8 cellular contexts compared by ENCODE assay signal in the genomic region with DNA sequence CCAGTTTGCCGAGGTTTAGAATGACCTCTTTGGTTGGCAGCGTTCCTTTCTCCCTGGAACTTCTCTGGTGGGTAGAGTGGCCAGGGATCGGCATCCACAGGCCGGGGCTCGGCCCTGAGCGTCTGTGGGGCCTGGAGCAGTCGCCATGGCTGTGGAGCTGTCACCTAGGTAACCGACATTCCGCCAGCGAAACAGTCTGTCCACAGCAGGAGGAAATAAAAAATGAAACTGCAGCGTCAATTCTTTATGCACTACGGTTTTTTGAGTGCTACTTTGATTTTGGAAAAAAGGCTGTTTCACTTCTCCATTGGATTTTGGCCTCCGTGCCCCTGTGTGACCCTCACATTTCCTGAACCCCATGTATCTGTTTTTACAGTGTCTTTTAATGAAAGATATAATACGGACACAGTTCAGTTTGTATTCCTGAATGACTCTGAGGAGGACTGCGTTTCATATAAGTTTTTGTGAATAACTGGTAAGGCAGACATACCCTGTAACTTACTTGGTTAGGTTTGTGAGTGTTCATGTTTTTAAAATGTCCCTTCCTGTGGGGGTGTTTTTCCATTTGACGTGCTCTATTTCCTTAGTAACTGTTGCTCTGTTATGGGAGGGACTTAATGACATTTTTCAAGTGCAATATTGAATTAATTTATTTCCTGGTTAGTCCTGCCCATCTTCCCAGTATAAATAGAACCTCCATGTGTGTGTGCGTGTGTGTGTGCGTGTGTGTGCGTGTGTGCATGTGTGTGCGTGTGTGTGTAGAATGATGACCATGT.
A peak's percentile ranks its signal among the peaks of the same experiment; 100 is the strongest.
DNase-seq lines count a peak whose midpoint lies in the region; ATAC-seq, FAIRE-seq and TF ChIP-seq lines count a peak whose summit lies in the region.

No MANE protein-coding gene starts in this region.

- no peak for TF ChIP-seq CTCF in CD8-positive, alpha-beta T cell (IDR thresholded peaks at IDR 0.05)
- TF ChIP-seq CTCF in GM20000 (IDR thresholded peaks at IDR 0.05; ENCODE audit: extremely low read depth, missing control alignments) (no peak), lung (IDR thresholded peaks at IDR 0.05; ENCODE audit: control extremely low read depth, extremely low read depth) (no peak)

- DNase-seq in CD8-positive, alpha-beta T cell, result peak in 5 of 7 experiments; percentile 20 to 53 (median 46)
- DNase-seq in GM20000 (ENCODE audit: low spot score) (peak; percentile 77), T-helper 17 cell (peak in 2 of 3 donors; percentile 44 to 51), lung (ENCODE audit: low spot score) (peak; percentile 58), substantia nigra (lab: John Stamatoyannopoulos, UW) (peak in 29 of 49 donors; percentile 16 to 70 (median 40)), H54 (ENCODE audit: insufficient read length, low spot score) (no peak)

- H3K36me3 ChIP-seq in CD8-positive, alpha-beta T cell (ENCODE audit: insufficient read depth, low read length), result no peaks in the 10 kb centered on the region
- H3K36me3 ChIP-seq in duodenal mucosa (ENCODE audit: control insufficient read depth in 1 of 2, insufficient read depth in 2 of 2, low read length in 2 of 2) (no peaks in the 10 kb centered on the region), lung (ENCODE audit: control insufficient read depth in 2 of 2, insufficient read depth in 2 of 2, low read length in 2 of 2) (no peaks in the 10 kb centered on the region)

- H3K27ac ChIP-seq in CD8-positive, alpha-beta T cell (ENCODE audit: low read depth, low read length), result peak overlapping the region; percentile 94
- H3K27ac ChIP-seq in duodenal mucosa (ENCODE audit: low read depth, low read length) (peak overlapping the region; percentile 82), lung (ENCODE audit: low read depth in 1 of 2, low read length in 1 of 2) (peak overlapping the region; percentile 83 to 89), substantia nigra (ENCODE audit: low read depth, low read length, poor library complexity, severe bottlenecking) (peak overlapping the region; percentile 56)

- WGBS in lung, 2 donors, result 12 to 17% methylated on average over 20 of the region's 20 CpGs

- POLR2A ChIA-PET in CD8-positive, alpha-beta T cell (lab: Charles Lee), result interaction anchor here (1.0 kb wide), 1 partner anchor 9 kb away, joined by 3 read pairs; no protein-coding TSS in a partner anchor

- no peaks in the 10 kb centered on the region for H3K27me3 ChIP-seq in CD8-positive, alpha-beta T cell (ENCODE audit: insufficient read depth, low read length)
- H3K27me3 ChIP-seq in duodenal mucosa (ENCODE audit: control insufficient read depth in 1 of 2, insufficient read depth in 2 of 2, low read length in 2 of 2) (no peaks in the 10 kb centered on the region), lung (ENCODE audit: control insufficient read depth, insufficient read depth) (no peaks in the 10 kb centered on the region)

- no peaks in the 10 kb centered on the region for H3K36me3 Mint-ChIP-seq in CD8-positive, alpha-beta T cell
- H3K36me3 Mint-ChIP-seq in T-helper 17 cell (ENCODE audit: low read depth), result no peaks in the 10 kb centered on the region

- peaks cover 56% of the 10 kb centered on the region for H3K4me1 ChIP-seq in CD8-positive, alpha-beta T cell (ENCODE audit: insufficient read depth, low read length)
- H3K4me1 ChIP-seq in duodenal mucosa (ENCODE audit: control insufficient read depth in 1 of 2, insufficient read depth in 2 of 2, low read length in 2 of 2), result peaks cover 27 to 30% of the 10 kb centered on the region in 2 donors
- peaks cover 10 to 14% of the 10 kb centered on the region in 2 donors for H3K4me1 ChIP-seq in lung (ENCODE audit: control insufficient read depth in 2 of 2, insufficient read depth in 2 of 2, low read length in 2 of 2)

- no peak for FAIRE-seq in H54 (lab: Jason Lieb, UNC)

- H3K4me3 ChIP-seq in CD8-positive, alpha-beta T cell (ENCODE audit: low read depth, low read length), result peak overlapping the region; percentile 57
- H3K4me3 ChIP-seq in duodenal mucosa (ENCODE audit: low read depth in 1 of 2, low read length in 2 of 2), result peak overlapping the region; percentile 67 to 73
- no peak overlapping the region for H3K4me3 ChIP-seq in lung

- TF ChIP-seq POLR2A in H54 (IDR thresholded peaks at IDR 0.05; ENCODE audit: low read depth, low read length), result no peak

- peak overlapping the region; percentile 83 for H3K4me3 Mint-ChIP-seq in CD8-positive, alpha-beta T cell
- peak overlapping the region; percentile 96 for H3K4me3 Mint-ChIP-seq in T-helper 17 cell

- peak overlapping the region; percentile 95 for H3K27ac Mint-ChIP-seq in CD8-positive, alpha-beta T cell
- peak overlapping the region; percentile 100 for H3K27ac Mint-ChIP-seq in T-helper 17 cell

- H3K9ac ChIP-seq in duodenal mucosa (ENCODE audit: low read depth in 1 of 2, low read length in 2 of 2), result peak overlapping the region; percentile 49 to 68

- intact Hi-C loops in CD8-positive, alpha-beta T cell (cut with DNase I, micrococcal nuclease), result loop anchor here (1.0 to 5.0 kb wide), 5 partner anchors 55 to 345 kb away; partner anchors contain the start of genes FAM210A (in 1 of the 2) and RNMT (in 1 of the 2)

- H3K27me3 Mint-ChIP-seq in CD8-positive, alpha-beta T cell (ENCODE audit: low read depth), result no peaks in the 10 kb centered on the region
- H3K27me3 Mint-ChIP-seq in T-helper 17 cell, result no peaks in the 10 kb centered on the region

- no peaks in the 10 kb centered on the region for H3K9me3 Mint-ChIP-seq in CD8-positive, alpha-beta T cell

- CTCF ChIA-PET in CD8-positive, alpha-beta T cell (lab: Charles Lee), result interaction anchor here (0.6 to 1.8 kb wide), 3 partner anchors 164 to 166 kb away, joined by 3 to 6 read pairs (median 4); no protein-coding TSS in a partner anchor

- no peaks in the 10 kb centered on the region for H3K9me3 ChIP-seq in CD8-positive, alpha-beta T cell (ENCODE audit: low read length)
- H3K9me3 ChIP-seq in T-helper 17 cell (ENCODE audit: control insufficient read depth, low read length, poor library complexity, severe bottlenecking), result no peaks in the 10 kb centered on the region
- no peaks in the 10 kb centered on the region for H3K9me3 ChIP-seq in duodenal mucosa (ENCODE audit: control insufficient read depth in 1 of 2, low read length in 2 of 2)
- no peaks in the 10 kb centered on the region for H3K9me3 ChIP-seq in lung (ENCODE audit: control insufficient read depth in 2 of 2, insufficient read depth in 1 of 2, low read length in 1 of 2)

- ATAC-seq in CD8-positive, alpha-beta T cell, result peak; percentile 78
- ATAC-seq in T-helper 17 cell (peak; percentile 68), lung (ENCODE audit: insufficient read depth, low FRiP score) (peak; percentile 83), GM21360 (IDR thresholded peaks at IDR 0.05; ENCODE audit: unreplicated experiment) (no peak)

- H3K4me1 Mint-ChIP-seq in CD8-positive, alpha-beta T cell (ENCODE audit: low read depth), result peaks cover 63% of the 10 kb centered on the region
- peaks cover 68% of the 10 kb centered on the region for H3K4me1 Mint-ChIP-seq in T-helper 17 cell
